In genomic region chr10:98474628-98475027, GRCh38 we compare ENCODE assay signal across 1 cellular context.
TF ChIP-seq lines count a peak whose summit lies in the region.

No MANE protein-coding gene starts in this region.

TF ChIP-seq in HepG2, 621 proteins besides CTCF, POLR2A, EP300 and RAD21:
- TF ChIP-seq TIGD3 (CRISPR knock-in tag; IDR thresholded peaks at IDR 0.05; ENCODE audit: borderline replicate concordance): no peak
- TF ChIP-seq GMEB1 (CRISPR knock-in tag; IDR thresholded peaks at IDR 0.05; ENCODE audit: borderline replicate concordance): no peak
- no peak for TF ChIP-seq BATF2 (CRISPR knock-in tag; IDR thresholded peaks at IDR 0.05)
- no peak for TF ChIP-seq RXRB (CRISPR knock-in tag; IDR thresholded peaks at IDR 0.05; ENCODE audit: borderline replicate concordance)
- no peak for TF ChIP-seq ARID3A (IDR thresholded peaks at IDR 0.05; ENCODE audit: low read depth, low read length)
- TF ChIP-seq ZNF362 (CRISPR knock-in tag; IDR thresholded peaks at IDR 0.05; ENCODE audit: borderline replicate concordance): no peak
- TF ChIP-seq ZNF264 (CRISPR knock-in tag; IDR thresholded peaks at IDR 0.05): no peak
- TF ChIP-seq HMG20A (CRISPR knock-in tag; IDR thresholded peaks at IDR 0.05; ENCODE audit: borderline replicate concordance): no peak
- no peak for TF ChIP-seq POGZ (CRISPR knock-in tag; IDR thresholded peaks at IDR 0.05)
- no peak for TF ChIP-seq NR2F1 (CRISPR knock-in tag; IDR thresholded peaks at IDR 0.05)
- TF ChIP-seq ZNF737 (CRISPR knock-in tag; IDR thresholded peaks at IDR 0.05; ENCODE audit: borderline replicate concordance): no peak
- TF ChIP-seq ETS1 (CRISPR knock-in tag; IDR thresholded peaks at IDR 0.05): no peak
- no peak for TF ChIP-seq ZNF547 (CRISPR knock-in tag; IDR thresholded peaks at IDR 0.05)
- TF ChIP-seq CSRNP2 (CRISPR knock-in tag; conservative IDR thresholded peaks at IDR 0.05; ENCODE audit: low read depth): no peak
- no peak for TF ChIP-seq NONO (IDR thresholded peaks at IDR 0.05)
- no peak for TF ChIP-seq NONO (CRISPR knock-in tag; conservative IDR thresholded peaks at IDR 0.05)
